7 cellular contexts compared by ENCODE assay signal in the genomic region with DNA sequence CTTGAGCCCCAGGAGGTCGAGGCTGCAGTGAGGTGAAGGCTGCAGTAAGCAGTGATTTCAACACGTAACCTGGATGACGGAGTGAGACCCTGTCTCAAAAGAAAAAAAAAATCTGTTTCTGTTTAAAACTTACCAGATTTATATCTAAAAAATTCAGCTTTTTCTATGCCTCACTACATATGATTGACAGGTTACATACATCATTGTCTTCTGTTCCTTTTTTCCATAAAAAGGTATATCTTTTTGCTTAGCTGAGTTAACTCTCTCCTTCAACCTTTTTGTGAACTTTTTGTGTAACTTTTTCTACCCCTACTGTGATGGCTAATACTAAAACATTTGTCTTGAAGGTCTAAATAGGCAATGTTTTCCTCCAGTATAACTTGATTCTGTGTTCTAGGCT.
"Had no signal": no experiment of that assay in that cellular context is flagged by ENCODE, and none has a peak within 500 bp of the region (broad histone marks: within the 10 kb centered on the region; RNA-seq: fewer than 3 reads in every experiment).

No MANE protein-coding gene starts in this region.

- H3K27ac ChIP-seq: HL-60, KMS-11 had no signal

- DNase-seq: IMR-90, KBM-7, KG1 had no signal

- H3K9ac ChIP-seq: KMS-11 had no signal

- FAIRE-seq: HepG2, HTR-8/SVneo had no signal

- H3K4me2 ChIP-seq: KMS-11 had no signal

- ATAC-seq: HepG2 had no signal
